Comparison of ENCODE assay signal across 8 cellular contexts in genomic region chr19:2235026-2235395, GRCh38. TPM values are rescaled to one million over a fixed set of nuclear protein-coding genes. Genes with fewer than 3 reads are reported as not detected.
DNase-seq lines count a peak whose midpoint lies in the region; ATAC-seq and TF ChIP-seq lines count a peak whose summit lies in the region.

No MANE protein-coding gene starts in this region.

- peaks cover 16% of the 10 kb centered on the region for H3K79me1 ChIP-seq in trophoblast cell (ENCODE audit: low read length)

- peak overlapping the region; percentile 44 for H2BK120ac ChIP-seq in trophoblast cell (ENCODE audit: insufficient read depth, low read length, poor library complexity)

- peak overlapping the region; percentile 16 for H2AK5ac ChIP-seq in trophoblast cell (ENCODE audit: low read length)

- peak overlapping the region; percentile 65 for H3K4me2 ChIP-seq in trophoblast cell (ENCODE audit: low read length)

- H3K79me2 ChIP-seq in trophoblast cell (ENCODE audit: control insufficient read depth, insufficient read depth, low read length, poor library complexity), result peaks cover 41% of the 10 kb centered on the region

- H3K4ac ChIP-seq in trophoblast cell (ENCODE audit: low read depth, low read length), result peak overlapping the region; percentile 90

- H3K4me1 ChIP-seq in Panc1 (ENCODE audit: control insufficient read depth, insufficient read depth, low read length), result peaks cover 24% of the 10 kb centered on the region
- peaks cover 21 to 85% (median 42%) of the 10 kb centered on the region in 3 donors for H3K4me1 ChIP-seq in esophagus squamous epithelium
- H3K4me1 ChIP-seq in trophoblast cell (ENCODE audit: control insufficient read depth in 1 of 2, insufficient read depth in 2 of 2, low read length in 2 of 2), result peaks cover 12% of the 10 kb centered on the region in 2 experiments

- TF ChIP-seq CTCF in Calu3 (IDR thresholded peaks at IDR 0.05; ENCODE audit: unreplicated experiment) (no peak), Panc1 (IDR thresholded peaks at IDR 0.05) (no peak), esophagus squamous epithelium (IDR thresholded peaks at IDR 0.05) (no peak)

- H3K9me3 ChIP-seq in Panc1 (ENCODE audit: control insufficient read depth, insufficient read depth, low read depth, low read length), result no peaks in the 10 kb centered on the region
- no peaks in the 10 kb centered on the region for H3K9me3 ChIP-seq in esophagus squamous epithelium
- H3K9me3 ChIP-seq in trophoblast cell (ENCODE audit: insufficient read depth, low read depth, low read length), result no peaks in the 10 kb centered on the region

- H2BK5ac ChIP-seq in trophoblast cell (ENCODE audit: low read depth, low read length, poor library complexity), result no peak overlapping the region

- H3K4me1 Mint-ChIP-seq in Calu3 (ENCODE audit: low read depth, unreplicated experiment), result peaks cover 19% of the 10 kb centered on the region

- no peaks in the 10 kb centered on the region for H3K27me3 ChIP-seq in Panc1 (ENCODE audit: control insufficient read depth, insufficient read depth, low read length)
- H3K27me3 ChIP-seq in esophagus squamous epithelium, result no peaks in the 10 kb centered on the region
- no peaks in the 10 kb centered on the region for H3K27me3 ChIP-seq in trophoblast cell (ENCODE audit: insufficient read depth, low read length)

- TSS peak; percentile 57 for BruUV-seq in Calu3 (replicated peaks; lab: Mats Ljungman, UMichigan)
- BruUV-seq in Panc1 (replicated peaks; lab: Mats Ljungman, UMichigan), result TSS peak; percentile 71

- H3K27me3 Mint-ChIP-seq in Calu3 (ENCODE audit: unreplicated experiment), result no peaks in the 10 kb centered on the region

- H4K91ac ChIP-seq in trophoblast cell (ENCODE audit: low read depth, low read length), result peak overlapping the region; percentile 79

- H3K4me3 ChIP-seq in Panc1 (ENCODE audit: low read depth in 2 of 2, low read length in 2 of 2) (peak overlapping the region; percentile 75 to 83), esophagus squamous epithelium (peak overlapping the region; percentile 79 to 97 (median 86)), trophoblast cell (ENCODE audit: low read depth, low read length) (peak overlapping the region; percentile 87)

- WGBS in esophagus squamous epithelium, 2 donors, result 26 to 36% methylated on average over 6 of the region's 6 CpGs
- WGBS in trophoblast cell (ENCODE audit: extremely low coverage, insufficient coverage, insufficient read length), result no CpG with 5 or more reads among the region's 6 CpGs

- peak overlapping the region; percentile 78 for H3K4me3 Mint-ChIP-seq in Calu3 (ENCODE audit: low read depth, unreplicated experiment)

- no peak overlapping the region for H3K27ac Mint-ChIP-seq in Calu3 (ENCODE audit: unreplicated experiment)

- H4K12ac ChIP-seq in trophoblast cell (ENCODE audit: low read depth, low read length), result peak overlapping the region; percentile 33

- no peak overlapping the region for H2AFZ ChIP-seq in trophoblast cell (ENCODE audit: insufficient read depth, low read length, poor library complexity)

- H3K36me3 Mint-ChIP-seq in Calu3 (ENCODE audit: insufficient read depth, unreplicated experiment), result peaks cover 82% of the 10 kb centered on the region

- intact Hi-C loops in Calu3 (cut with micrococcal nuclease; ENCODE audit: unreplicated experiment) (loop anchor here (5.0 to 10.0 kb wide), 2 partner anchors 37 to 80 kb away; partner anchors contain the start of gene AP3D1), Panc1 (cut with micrococcal nuclease; ENCODE audit: unreplicated experiment) (loop anchor here (5.0 kb wide), 1 partner anchor 82 kb away; no protein-coding TSS in a partner anchor), esophagus squamous epithelium (cut with DNase I) (loop anchor here (10.0 kb wide), 1 partner anchor 80 kb away; the partner anchor contains the start of gene AP3D1)

- H2BK12ac ChIP-seq in trophoblast cell (ENCODE audit: low read length), result no peak overlapping the region

- H3K9me3 Mint-ChIP-seq in Calu3 (ENCODE audit: low read depth, unreplicated experiment), result no peaks in the 10 kb centered on the region

- H3K27ac ChIP-seq in Panc1 (ENCODE audit: low read length) (peak overlapping the region; percentile 89), esophagus squamous epithelium (peak overlapping the region; percentile 96 to 99 (median 98)), trophoblast cell (ENCODE audit: low read depth, low read length) (no peak overlapping the region)

- CTCF ChIA-PET in Calu3 (lab: Charles Lee), result interaction anchor here (0.5 to 1.1 kb wide), 5 partner anchors 27 to 357 kb away, joined by 3 to 6 read pairs (median 4); no protein-coding TSS in a partner anchor
- CTCF ChIA-PET in Panc1 (lab: Charles Lee), result interaction anchor here (1.4 kb wide), 1 partner anchor 79 kb away, joined by 3 read pairs; no protein-coding TSS in a partner anchor

- H3K18ac ChIP-seq in trophoblast cell (ENCODE audit: low read length), result no peak overlapping the region

- H4K8ac ChIP-seq in trophoblast cell (ENCODE audit: low read depth, low read length), result no peak overlapping the region

- H3K36me3 ChIP-seq in Panc1 (ENCODE audit: control insufficient read depth, insufficient read depth, low read length) (peaks cover 4% of the 10 kb centered on the region; the same call in 1 of the 2 replicates), esophagus squamous epithelium (peaks cover 6 to 49% (median 8%) of the 10 kb centered on the region in 3 donors), trophoblast cell (ENCODE audit: control insufficient read depth in 1 of 2, insufficient read depth in 2 of 2, low read length in 2 of 2) (peaks cover 39 to 42% of the 10 kb centered on the region in 2 experiments)

- in situ Hi-C loops in Panc1 (cut with HindIII; ENCODE audit: low pct_unique_long_range_greater_than_20kb, low sequenced_read_pairs), result no loop called here

- POLR2A ChIA-PET in Panc1 (lab: Charles Lee), result interaction anchor here (0.6 kb wide), 1 partner anchor 48 kb away, joined by 3 read pairs; no protein-coding TSS in a partner anchor

- H3K23ac ChIP-seq in trophoblast cell (ENCODE audit: low read length), result no peak overlapping the region

- peak overlapping the region; percentile 78 for H3K14ac ChIP-seq in trophoblast cell (ENCODE audit: low read length)

- H3K9ac ChIP-seq in trophoblast cell (ENCODE audit: low read length), result peak overlapping the region; percentile 87

- no peak for TF ChIP-seq POLR2A in esophagus squamous epithelium (IDR thresholded peaks at IDR 0.05)

- ATAC-seq in Panc1 (no peak), GM21619 (IDR thresholded peaks at IDR 0.05; ENCODE audit: unreplicated experiment) (no peak), GM19463 (IDR thresholded peaks at IDR 0.05; ENCODE audit: unreplicated experiment) (no peak)

- DNase-seq in Calu3 (no peak), Panc1 (ENCODE audit: low read depth, low spot score) (no peak), esophagus squamous epithelium (lab: John Stamatoyannopoulos, UW) (no peak), trophoblast cell (peak; percentile 75 to 83), NCI-H524 treated with DMSO at 0.1 percent for 48 hours (lab: John Stamatoyannopoulos, UW) (no peak), NK-92 (lab: John Stamatoyannopoulos, UW; ENCODE audit: unreplicated experiment) (no peak)

RNA-seq across cellular contexts. Expression of gene PLEKHJ1, which starts 1.1 kb away (rescaled TPM):
- 38.7 and 43.5 TPM in 2 replicates for total RNA-seq in Calu3 (2022)
- 78.6 TPM for total RNA-seq in Panc1 (2021; ENCODE audit: unreplicated experiment)
- 74.7 TPM for polyA plus RNA-seq in Panc1 (2012; ENCODE audit: insufficient read length)
- 10 to 100 TPM; 44.8 to 56.5 (median 48.8) TPM for total RNA-seq in esophagus squamous epithelium
- 71.1 and 72.2 TPM in 2 replicates for polyA plus RNA-seq in trophoblast cell (2013)

RNA-seq across cellular contexts. Expression of gene SF3A2, which starts 1.6 kb away (rescaled TPM):
- total RNA-seq in Calu3 (2022) (83.0 and 83.6 TPM in 2 replicates), Panc1 (2021; ENCODE audit: unreplicated experiment) (103 TPM), esophagus squamous epithelium (10 to 100 TPM; 19.3 to 39.7 (median 31.3) TPM)
- 129 TPM for polyA plus RNA-seq in Panc1 (2012; ENCODE audit: insufficient read length)
- 90.1 and 94.1 TPM in 2 replicates for polyA plus RNA-seq in trophoblast cell (2013)

RNA-seq across cellular contexts. Expression of gene AMH, which starts 14.1 kb away (rescaled TPM):
- 3.7 and 5.0 TPM in 2 replicates for total RNA-seq in Calu3 (2022)
- 21.9 TPM for total RNA-seq in Panc1 (2021; ENCODE audit: unreplicated experiment)
- polyA plus RNA-seq in Panc1 (2012; ENCODE audit: insufficient read length), result 10.3 TPM
- total RNA-seq in esophagus squamous epithelium, result 1 to 10 TPM in 1 of 4 donors, under 1 TPM in 2, not detected in 1; 0.76 to 1.1 (median 0.88) TPM
- 2.4 and 2.8 TPM in 2 replicates for polyA plus RNA-seq in trophoblast cell (2013)

RNA-seq across cellular contexts. Expression of gene JSRP1, which starts 21.2 kb away (rescaled TPM):
- total RNA-seq in Calu3 (2022) (0.73 TPM in 1 of 2 replicates, not detected in the other), Panc1 (2021; ENCODE audit: unreplicated experiment) (0.51 TPM), esophagus squamous epithelium (1 to 10 TPM in 1 of 4 donors, not detected in 3; 1.5 TPM)
- 0.27 TPM for polyA plus RNA-seq in Panc1 (2012; ENCODE audit: insufficient read length)
- 0.10 and 0.12 TPM in 2 replicates for polyA plus RNA-seq in trophoblast cell (2013)

RNA-seq across cellular contexts. Expression of gene PEAK3, which starts 47.0 kb away (rescaled TPM):
- total RNA-seq in Calu3 (2022) (not detected in 2 replicates), Panc1 (2021; ENCODE audit: unreplicated experiment) (not detected), esophagus squamous epithelium (under 1 TPM in 3 of 4 donors, not detected in 1; 0.32 to 0.40 (median 0.38) TPM)
- polyA plus RNA-seq in Panc1 (2012; ENCODE audit: insufficient read length), result 0.15 TPM
- polyA plus RNA-seq in trophoblast cell (2013), result 0.03 TPM in 2 replicates

Comparison
In these comparisons a context has a peak if more than half of its experiments do, and no peak if none do; other contexts are left out.
1. DNase-seq: peak in trophoblast cell (2 of 2); none in Calu3 (single experiment), Panc1 (single experiment), esophagus squamous epithelium (single experiment), NCI-H524 treated with DMSO at 0.1 percent for 48 hours (single experiment) and NK-92 (single experiment).
2. Peak in every context shown above with its lines, with median percentiles within 50 percentile points of each other: H3K4me3 ChIP-seq.